In the genomic region with DNA sequence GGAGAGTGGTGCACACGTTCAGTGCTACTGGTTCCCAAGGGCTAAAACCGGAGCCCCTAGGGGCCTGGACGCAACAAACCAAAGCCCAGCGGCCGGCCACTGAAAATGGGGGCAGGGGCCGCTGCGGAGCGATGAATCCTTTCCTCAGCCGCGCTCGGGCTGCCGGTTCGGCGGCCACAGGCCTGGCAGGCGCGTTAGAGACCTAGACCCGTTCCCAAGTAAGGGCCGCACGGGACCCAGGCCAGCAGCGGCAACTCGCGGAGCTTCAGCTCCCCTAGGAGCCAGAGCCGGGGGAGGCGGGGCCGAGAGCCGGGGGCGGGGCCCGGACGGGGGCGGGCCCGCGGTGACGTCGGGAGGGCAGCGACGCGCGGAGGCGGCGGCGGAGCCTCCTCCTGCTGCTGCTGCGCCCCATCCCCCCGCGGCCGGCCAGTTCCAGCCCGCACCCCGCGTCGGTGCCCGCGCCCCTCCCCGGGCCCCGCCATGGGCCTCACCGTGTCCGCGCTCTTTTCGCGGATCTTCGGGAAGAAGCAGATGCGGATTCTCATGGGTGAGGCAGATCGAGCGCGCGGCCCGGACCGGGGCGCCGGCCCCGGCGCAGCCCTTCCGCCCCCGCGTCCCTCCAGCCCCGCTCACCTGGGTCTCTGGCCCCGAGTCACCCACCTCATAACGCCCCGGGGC, we compare ENCODE assay signal across 8 cellular contexts. TPM values are rescaled to one million over a fixed set of nuclear protein-coding genes. Genes with fewer than 3 reads are reported as not detected.
DNase-seq lines count a peak whose midpoint lies in the region; TF ChIP-seq lines count a peak whose summit lies in the region.

A gene (plus strand): TSS at position 393 of the 678 bp plus-strand sequence. CDS start 88 bp downstream, at position 481.

- TF ChIP-seq POLR2A in Raji (IDR thresholded peaks at IDR 0.05; ENCODE audit: insufficient read depth, low read depth, low read length) (peak; percentile 68), stomach (IDR thresholded peaks at IDR 0.05) (no peak)

- no peaks in the 10 kb centered on the region for H3K9me2 ChIP-seq in GM23248 (ENCODE audit: insufficient read depth)
- no peaks in the 10 kb centered on the region for H3K9me2 ChIP-seq in neural cell (ENCODE audit: insufficient read depth, low read length)

- peak within 1 kb of the TSS; percentile 62 for H3K27ac ChIP-seq in GM23248
- H3K27ac ChIP-seq in neural cell (ENCODE audit: low read length), result peak within 1 kb of the TSS; percentile 54
- H3K27ac ChIP-seq in stomach, result peak within 1 kb of the TSS; percentile 93 to 97 (median 95)

- 1% methylated on average over 30 to 32 of the region's 77 CpGs for WGBS in GM23248 (ENCODE audit: low coverage in 1 of 2, low lambda C conversion rate in 2 of 2, missing lambda C conversion rate in 2 of 2), 2 experiments
- 0 to 7% (median 1%) methylated on average over 8 to 76 of the region's 77 CpGs for WGBS in stomach, 5 donors

- H3K79me2 ChIP-seq in GM23248 (ENCODE audit: insufficient read depth), result peaks cover 45% of the 10 kb centered on the region
- H3K79me2 ChIP-seq in neural cell (replicated peaks; ENCODE audit: insufficient read depth, low read length), result peaks cover 32% of the 10 kb centered on the region

- TF ChIP-seq EP300 in neural cell (conservative IDR thresholded peaks at IDR 0.05; ENCODE audit: poor library complexity, severe bottlenecking) (no peak), stomach (IDR thresholded peaks at IDR 0.05) (no peak)

- H3K9me3 ChIP-seq in GM23248 (ENCODE audit: low read depth), result no peaks in the 10 kb centered on the region
- H3K9me3 ChIP-seq in neural cell (ENCODE audit: low read length), result no peaks in the 10 kb centered on the region
- no peaks in the 10 kb centered on the region for H3K9me3 ChIP-seq in stomach

- H3K27me3 ChIP-seq in GM23248 (replicated peaks; ENCODE audit: insufficient read depth) (no peaks in the 10 kb centered on the region), neural cell (ENCODE audit: insufficient read depth, low read depth, low read length) (no peaks in the 10 kb centered on the region), stomach (no peaks in the 10 kb centered on the region)

- DNase-seq in Daoy (ENCODE audit: low read depth) (peak; percentile 95), GM23248 (peak; percentile 93), LHCN-M2 (ENCODE audit: low read depth) (peak; percentile 80), fibroblast of the conjunctiva (ENCODE audit: low read depth) (peak; percentile 60), stomach (peak; percentile 92)
- peak; percentile 96 for DNase-seq in activated effector memory CD4-positive, alpha-beta T cell treated with anti-CD3 and anti-CD28 coated beads, Interleukin-2, amount 50 U/mL, for 16 hours

- H3K4me3 ChIP-seq in GM23248, result peak within 1 kb of the TSS; percentile 96
- peak within 1 kb of the TSS; percentile 86 for H3K4me3 ChIP-seq in neural cell (ENCODE audit: low read length)
- H3K4me3 ChIP-seq in stomach, result peak within 1 kb of the TSS; percentile 82 to 99 (median 93)

- no peak for TF ChIP-seq RAD21 in neural cell (conservative IDR thresholded peaks at IDR 0.05)

- peaks cover 17% of the 10 kb centered on the region for H3K4me1 ChIP-seq in GM23248 (ENCODE audit: insufficient read depth)
- peaks cover 30 to 55% (median 50%) of the 10 kb centered on the region in 4 donors for H3K4me1 ChIP-seq in stomach

- H3K9ac ChIP-seq in GM23248 (peak within 1 kb of the TSS; percentile 95), neural cell (ENCODE audit: low read length) (peak within 1 kb of the TSS; percentile 90)

- intact Hi-C loops in stomach (cut with DNase I; ENCODE audit: low total_unique reads), result no loop called here

- H4K20me1 ChIP-seq in GM23248 (ENCODE audit: insufficient read depth) (no peaks in the 10 kb centered on the region; the same call in 1 of the 2 replicates), neural cell (ENCODE audit: insufficient read depth) (no peaks in the 10 kb centered on the region)

- H3K4me2 ChIP-seq in GM23248 (ENCODE audit: unreplicated experiment), result peak within 1 kb of the TSS; percentile 92
- H3K4me2 ChIP-seq in neural cell (ENCODE audit: low read length), result peak within 1 kb of the TSS; percentile 91

- in situ Hi-C loops in GM23248 (cut with MboI), result no loop called here

- TF ChIP-seq CTCF in neural cell (IDR thresholded peaks at IDR 0.05; ENCODE audit: poor library complexity, severe bottlenecking) (no peak), stomach (IDR thresholded peaks at IDR 0.05) (no peak)

- H3K36me3 ChIP-seq in GM23248 (ENCODE audit: low read depth) (peaks cover 9% of the 10 kb centered on the region; the same call in 1 of the 2 replicates), neural cell (ENCODE audit: insufficient read depth, low read length) (no peaks in the 10 kb centered on the region), stomach (peaks cover 17 to 31% (median 29%) of the 10 kb centered on the region in 4 donors)

- H3F3A ChIP-seq in GM23248 (ENCODE audit: insufficient read depth), result no peaks in the 10 kb centered on the region
- H3F3A ChIP-seq in neural cell (ENCODE audit: insufficient read depth, low read length, poor library complexity, severe bottlenecking), result no peaks in the 10 kb centered on the region

- H2AFZ ChIP-seq in GM23248, result peak within 1 kb of the TSS; percentile 96
- H2AFZ ChIP-seq in neural cell (ENCODE audit: low read depth, low read length), result peak within 1 kb of the TSS; percentile 61

TF ChIP-seq in neural cell, 6 proteins besides CTCF, POLR2A, EP300 and RAD21:
- peak; percentile 65 for TF ChIP-seq TAF1 (IDR thresholded peaks at IDR 0.05; ENCODE audit: low read depth)
- TF ChIP-seq, protein P1, sequence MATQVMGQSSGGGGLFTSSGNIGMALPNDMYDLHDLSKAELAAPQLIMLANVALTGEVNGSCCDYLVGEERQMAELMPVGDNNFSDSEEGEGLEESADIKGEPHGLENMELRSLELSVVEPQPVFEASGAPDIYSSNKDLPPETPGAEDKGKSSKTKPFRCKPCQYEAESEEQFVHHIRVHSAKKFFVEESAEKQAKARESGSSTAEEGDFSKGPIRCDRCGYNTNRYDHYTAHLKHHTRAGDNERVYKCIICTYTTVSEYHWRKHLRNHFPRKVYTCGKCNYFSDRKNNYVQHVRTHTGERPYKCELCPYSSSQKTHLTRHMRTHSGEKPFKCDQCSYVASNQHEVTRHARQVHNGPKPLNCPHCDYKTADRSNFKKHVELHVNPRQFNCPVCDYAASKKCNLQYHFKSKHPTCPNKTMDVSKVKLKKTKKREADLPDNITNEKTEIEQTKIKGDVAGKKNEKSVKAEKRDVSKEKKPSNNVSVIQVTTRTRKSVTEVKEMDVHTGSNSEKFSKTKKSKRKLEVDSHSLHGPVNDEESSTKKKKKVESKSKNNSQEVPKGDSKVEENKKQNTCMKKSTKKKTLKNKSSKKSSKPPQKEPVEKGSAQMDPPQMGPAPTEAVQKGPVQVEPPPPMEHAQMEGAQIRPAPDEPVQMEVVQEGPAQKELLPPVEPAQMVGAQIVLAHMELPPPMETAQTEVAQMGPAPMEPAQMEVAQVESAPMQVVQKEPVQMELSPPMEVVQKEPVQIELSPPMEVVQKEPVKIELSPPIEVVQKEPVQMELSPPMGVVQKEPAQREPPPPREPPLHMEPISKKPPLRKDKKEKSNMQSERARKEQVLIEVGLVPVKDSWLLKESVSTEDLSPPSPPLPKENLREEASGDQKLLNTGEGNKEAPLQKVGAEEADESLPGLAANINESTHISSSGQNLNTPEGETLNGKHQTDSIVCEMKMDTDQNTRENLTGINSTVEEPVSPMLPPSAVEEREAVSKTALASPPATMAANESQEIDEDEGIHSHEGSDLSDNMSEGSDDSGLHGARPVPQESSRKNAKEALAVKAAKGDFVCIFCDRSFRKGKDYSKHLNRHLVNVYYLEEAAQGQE (IDR thresholded peaks at IDR 0.05; ENCODE audit: borderline replicate concordance), result peak; percentile 48
- no peak for TF ChIP-seq EZH2 (IDR thresholded peaks at IDR 0.05; ENCODE audit: borderline replicate concordance, insufficient read depth, low read length, poor library complexity, severe bottlenecking)
- peak; percentile 90 for TF ChIP-seq POLR2AphosphoS5 (IDR thresholded peaks at IDR 0.05)
- TF ChIP-seq MXI1 (conservative IDR thresholded peaks at IDR 0.05; ENCODE audit: poor library complexity, severe bottlenecking), result peak; percentile 53
- no peak for TF ChIP-seq SMC3 (conservative IDR thresholded peaks at IDR 0.05; ENCODE audit: poor library complexity)

RNA-seq across cellular contexts. Expression of the gene that starts here (rescaled TPM):
- 155 and 173 TPM in 2 replicates for total RNA-seq in Daoy (2014; rRNA removed; shearing (Covaris generic))
- total RNA-seq in GM23248 (2014; rRNA removed; shearing (Covaris generic)), result 263 and 269 TPM in 2 replicates
- polyA plus RNA-seq in GM23248 (2016; fragmentation: Nextera tagmentation; extraction: Ambion mirVana) (207 and 220 TPM in 2 replicates), neural cell (582 and 673 TPM in 2 replicates), stomach (100 to 1,000 TPM; 166 to 223 (median 166) TPM)
- total RNA-seq in LHCN-M2 (2014; rRNA removed) (300 and 309 TPM in 2 replicates), stomach (100 to 1,000 TPM in 2 of 5 donors, 10 to 100 TPM in 3; 29.8 to 126 (median 80.8) TPM)
- 345 TPM for polyA plus RNA-seq in LHCN-M2 (2012)
- polyA minus RNA-seq in neural cell, result 181 and 184 TPM in 2 replicates

Comparison
In these comparisons a context has a peak if more than half of its experiments do, and no peak if none do; other contexts are left out.
1. Peak in every context shown above with its lines: DNase-seq, H3K4me3 ChIP-seq and H3K27ac ChIP-seq.